In genomic region chr12:24534632-24535031, GRCh38 we compare ENCODE assay signal across 15 cellular contexts.
A peak's percentile ranks its signal among the peaks of the same experiment; 100 is the strongest.
DNase-seq lines count a peak whose midpoint lies in the region; ATAC-seq, FAIRE-seq and TF ChIP-seq lines count a peak whose summit lies in the region.
"Had no signal": no experiment of that assay in that cellular context is flagged by ENCODE, and none has a peak within 500 bp of the region (broad histone marks: within the 10 kb centered on the region; RNA-seq: fewer than 3 reads in every experiment).

No MANE protein-coding gene starts in this region.

- H2AFZ ChIP-seq in HepG2 (ENCODE audit: low read length): no peak overlapping the region
- no peak overlapping the region for H2AFZ ChIP-seq in PC-9

- peaks cover 5 to 54% (median 40%) of the 10 kb centered on the region in 4 donors for H3K4me1 ChIP-seq in liver (ENCODE audit: control insufficient read depth in 4 of 4, insufficient read depth in 4 of 4, low read length in 3 of 4)
- no peaks in the 10 kb centered on the region for H3K4me1 ChIP-seq in HepG2 (ENCODE audit: insufficient read depth, low read length)
- H3K4me1 ChIP-seq in heart right ventricle: peaks cover 0 to 31% (median 4%) of the 10 kb centered on the region in 9 donors
- H3K4me1 ChIP-seq in PC-9 (replicated peaks; ENCODE audit: insufficient read depth): no peaks in the 10 kb centered on the region
- H3K4me1 ChIP-seq in Peyer's patch: peaks cover 0 to 8% (median 0%) of the 10 kb centered on the region in 4 donors

- H3K4me3 ChIP-seq in liver (ENCODE audit: low read depth in 1 of 3, low read length in 3 of 3): no peak overlapping the region
- H3K4me3 ChIP-seq in HepG2 (replicated peaks in 1 of 3; ENCODE audit: insufficient read depth in 1 of 3, low read depth in 2 of 3, low read length in 3 of 3): no peak overlapping the region
- no peak overlapping the region for H3K4me3 ChIP-seq in heart right ventricle
- H3K4me3 ChIP-seq in PC-9: no peak overlapping the region
- H3K4me3 ChIP-seq in Peyer's patch: no peak overlapping the region

- ATAC-seq in HepG2 (no peak), heart right ventricle (peak in 7 of 8 donors; percentile 55 to 85 (median 74))
- ATAC-seq: SK-N-SH treated with all-trans-retinoic acid at 6 μM for 48 hours had no signal

- H3K4me2 ChIP-seq in HepG2 (ENCODE audit: low read depth, low read length) (no peak overlapping the region), PC-9 (no peak overlapping the region)

- H3K9me3 ChIP-seq in liver (ENCODE audit: control insufficient read depth in 4 of 4, low read length in 3 of 4) (no peaks in the 10 kb centered on the region), HepG2 (ENCODE audit: low read length) (no peaks in the 10 kb centered on the region), heart right ventricle (no peaks in the 10 kb centered on the region), PC-9 (ENCODE audit: insufficient read depth, low read depth) (no peaks in the 10 kb centered on the region), Peyer's patch (no peaks in the 10 kb centered on the region)

- 65% methylated on average over 4 of the region's 4 CpGs for WGBS in liver
- 38% methylated on average over 4 of the region's 4 CpGs for WGBS in HepG2 (ENCODE audit: low lambda C conversion rate)
- WGBS in heart right ventricle, 2 donors: 47 to 60% methylated on average over 4 of the region's 4 CpGs

- TF ChIP-seq POLR2A in HepG2 (IDR thresholded peaks at IDR 0.05; ENCODE audit: insufficient read depth in 1 of 2, low read depth in 2 of 2, low read length in 2 of 2) (no peak), Peyer's patch (IDR thresholded peaks at IDR 0.05) (no peak)

- H3F3A ChIP-seq in PC-9 (ENCODE audit: insufficient read depth, low read depth): no peaks in the 10 kb centered on the region

- H3K9ac ChIP-seq in liver (ENCODE audit: low read depth in 1 of 2, low read length in 2 of 2): no peak overlapping the region
- no peak overlapping the region for H3K9ac ChIP-seq in HepG2 (ENCODE audit: insufficient read depth, low read depth, low read length)

- CTCF ChIA-PET in HepG2 (lab: Yijun Ruan, JAX; ENCODE audit: low intra/inter-chr PET ratio, low total read pairs) (no interaction called here), PC-9 (lab: Charles Lee) (no interaction called here)

- FAIRE-seq in HepG2 (lab: Jason Lieb, UNC): no peak
- FAIRE-seq: islet of Langerhans had no signal

- no peaks in the 10 kb centered on the region for H4K20me1 ChIP-seq in HepG2 (ENCODE audit: insufficient read depth, low read length)
- H4K20me1 ChIP-seq in PC-9 (ENCODE audit: insufficient read depth): no peaks in the 10 kb centered on the region

- no peaks in the 10 kb centered on the region for H3K27me3 ChIP-seq in liver (ENCODE audit: control insufficient read depth in 4 of 4, insufficient read depth in 4 of 4, low read length in 3 of 4)
- no peaks in the 10 kb centered on the region for H3K27me3 ChIP-seq in HepG2 (ENCODE audit: control insufficient read depth in 1 of 2, insufficient read depth in 2 of 2, low read length in 2 of 2)
- H3K27me3 ChIP-seq in heart right ventricle: no peaks in the 10 kb centered on the region
- H3K27me3 ChIP-seq in PC-9 (ENCODE audit: insufficient read depth, low read depth): peaks cover 56% of the 10 kb centered on the region
- H3K27me3 ChIP-seq in Peyer's patch: no peaks in the 10 kb centered on the region

- no peak for TF ChIP-seq EP300 in HepG2 (IDR thresholded peaks at IDR 0.05; ENCODE audit: low read depth in 2 of 2, low read length in 2 of 2)
- no peak for TF ChIP-seq EP300 in HepG2 (CRISPR knock-in tag; IDR thresholded peaks at IDR 0.05; ENCODE audit: borderline replicate concordance)

- in situ Hi-C loops in HepG2 (cut with HindIII; ENCODE audit: extremely low pct_ligation_motif_present, low pct_unique_long_range_greater_than_20kb): no loop called here

- no TSS peak for BruUV-seq in HepG2 (replicated peaks; lab: Mats Ljungman, UMichigan)
- no TSS peak for BruUV-seq in PC-9 (replicated peaks; lab: Mats Ljungman, UMichigan)

- H3K36me3 ChIP-seq in liver (ENCODE audit: control insufficient read depth in 4 of 4, insufficient read depth in 3 of 4, low read depth in 1 of 4, low read length in 3 of 4) (no peaks in the 10 kb centered on the region), HepG2 (replicated peaks in 1 of 2; ENCODE audit: control insufficient read depth in 1 of 2, insufficient read depth in 2 of 2, low read length in 2 of 2) (no peaks in the 10 kb centered on the region), heart right ventricle (no peaks in the 10 kb centered on the region), PC-9 (ENCODE audit: low read depth) (no peaks in the 10 kb centered on the region), Peyer's patch (no peaks in the 10 kb centered on the region)

- intact Hi-C loops in HepG2 (cut with micrococcal nuclease; ENCODE audit: unreplicated experiment): no loop called here
- intact Hi-C loops in heart right ventricle (cut with DNase I): loop anchor here in 1 of 10 donors (10.0 kb wide), 1 partner anchor 50 kb away; no protein-coding TSS in a partner anchor
- intact Hi-C loops in PC-9 (cut with micrococcal nuclease; ENCODE audit: unreplicated experiment): no loop called here

- TF ChIP-seq CTCF in liver (IDR thresholded peaks at IDR 0.05; ENCODE audit: low read depth, low read length, missing input control) (no peak), HepG2 (CRISPR knock-in tag; IDR thresholded peaks at IDR 0.05) (no peak), heart right ventricle (IDR thresholded peaks at IDR 0.05) (peak in 1 of 9 donors; percentile 13), PC-9 (conservative IDR thresholded peaks at IDR 0.05) (no peak), Peyer's patch (IDR thresholded peaks at IDR 0.05) (no peak)

- TF ChIP-seq RAD21 in liver (IDR thresholded peaks at IDR 0.05): no peak
- no peak for TF ChIP-seq RAD21 in HepG2 (CRISPR knock-in tag; IDR thresholded peaks at IDR 0.05)

- H3K27ac ChIP-seq in liver (ENCODE audit: low read depth in 1 of 2, low read length in 2 of 2) (peak overlapping the region; percentile 60 to 81), HepG2 (ENCODE audit: extremely low read length, insufficient read depth, low read length) (no peak overlapping the region), heart right ventricle (peak overlapping the region in 3 of 10 donors; percentile 13 to 32 (median 31)), PC-9 (no peak overlapping the region), Peyer's patch (peak overlapping the region in 1 of 4 donors; percentile 28)

- no peaks in the 10 kb centered on the region for H3K9me2 ChIP-seq in PC-9 (ENCODE audit: insufficient read depth)

- no peaks in the 10 kb centered on the region for H3K79me2 ChIP-seq in HepG2 (ENCODE audit: insufficient read depth, low read length)
- no peaks in the 10 kb centered on the region for H3K79me2 ChIP-seq in PC-9 (ENCODE audit: low read depth)

- DNase-seq in HepG2 (ENCODE audit: low spot score) (no peak), heart right ventricle (peak; percentile 45 to 59), putamen (ENCODE audit: low spot score) (peak; percentile 17), PC-9 (no peak), Peyer's patch (no peak), HuH-7.5 (ENCODE audit: low spot score) (no peak)
- DNase-seq in stimulated activated CD4-positive, alpha-beta T cell treated with anti-CD3 and anti-CD28 coated beads, Interleukin-4, amount 100 ng/mL, for 24 hours: no peak
- DNase-seq: activated CD8-positive, alpha-beta memory T cell treated with anti-CD3 and anti-CD28 coated beads, Interleukin-2, amount 50 U/mL, for 48 hours; Calu3; cortex of kidney; KBM-7; NCI-H2029 had no signal

- POLR2A ChIA-PET in HepG2 (lab: Yijun Ruan, JAX) (no interaction called here), PC-9 (lab: Charles Lee; ENCODE audit: unreplicated experiment) (no interaction called here)

TF ChIP-seq in liver, 16 proteins besides CTCF, POLR2A, EP300 and RAD21:
- TF ChIP-seq SP1 (IDR thresholded peaks at IDR 0.05): no peak
- no peak for TF ChIP-seq FOXA2 (IDR thresholded peaks at IDR 0.05)
- TF ChIP-seq FOXA1 (IDR thresholded peaks at IDR 0.05): no peak
- TF ChIP-seq HNF4G (IDR thresholded peaks at IDR 0.05): no peak

TF ChIP-seq in HepG2, 621 proteins besides CTCF, POLR2A, EP300 and RAD21 (continues in another document):
- no peak for TF ChIP-seq ZNF121 (CRISPR knock-in tag; IDR thresholded peaks at IDR 0.05)
- TF ChIP-seq ZNF619 (CRISPR knock-in tag; IDR thresholded peaks at IDR 0.05): no peak
- TF ChIP-seq ZNF737 (CRISPR knock-in tag; IDR thresholded peaks at IDR 0.05; ENCODE audit: borderline replicate concordance): no peak
- no peak for TF ChIP-seq REL (CRISPR knock-in tag; conservative IDR thresholded peaks at IDR 0.05)
- TF ChIP-seq ATF4 (CRISPR knock-in tag; IDR thresholded peaks at IDR 0.05): no peak
- no peak for TF ChIP-seq ZNF331 (CRISPR knock-in tag; IDR thresholded peaks at IDR 0.05)
- TF ChIP-seq ZNF792 (CRISPR knock-in tag; IDR thresholded peaks at IDR 0.05): no peak
- no peak for TF ChIP-seq ATF7 (IDR thresholded peaks at IDR 0.05)
- no peak for TF ChIP-seq ATF7 (CRISPR knock-in tag; IDR thresholded peaks at IDR 0.05)
- no peak for TF ChIP-seq ZBTB1 (CRISPR knock-in tag; IDR thresholded peaks at IDR 0.05; ENCODE audit: borderline replicate concordance)
- TF ChIP-seq DMTF1 (CRISPR knock-in tag; IDR thresholded peaks at IDR 0.05): no peak
- TF ChIP-seq ZNF34 (CRISPR knock-in tag; IDR thresholded peaks at IDR 0.05; ENCODE audit: borderline replicate concordance): no peak

Comparison
In these comparisons a context has a peak if more than half of its experiments do, and no peak if none do; other contexts are left out.
1. H3K27ac ChIP-seq: peak in liver (2 of 2); none in HepG2 (single experiment) and PC-9 (single experiment).
2. DNase-seq: peak in heart right ventricle (2 of 2) and putamen (single experiment); none in HepG2 (single experiment), PC-9 (0 of 2), Peyer's patch (0 of 3), HuH-7.5 (single experiment) and stimulated activated CD4-positive, alpha-beta T cell treated with anti-CD3 and anti-CD28 coated beads, Interleukin-4, amount 100 ng/mL, for 24 hours (single experiment).